8 cellular contexts compared by ENCODE assay signal in the genomic region with DNA sequence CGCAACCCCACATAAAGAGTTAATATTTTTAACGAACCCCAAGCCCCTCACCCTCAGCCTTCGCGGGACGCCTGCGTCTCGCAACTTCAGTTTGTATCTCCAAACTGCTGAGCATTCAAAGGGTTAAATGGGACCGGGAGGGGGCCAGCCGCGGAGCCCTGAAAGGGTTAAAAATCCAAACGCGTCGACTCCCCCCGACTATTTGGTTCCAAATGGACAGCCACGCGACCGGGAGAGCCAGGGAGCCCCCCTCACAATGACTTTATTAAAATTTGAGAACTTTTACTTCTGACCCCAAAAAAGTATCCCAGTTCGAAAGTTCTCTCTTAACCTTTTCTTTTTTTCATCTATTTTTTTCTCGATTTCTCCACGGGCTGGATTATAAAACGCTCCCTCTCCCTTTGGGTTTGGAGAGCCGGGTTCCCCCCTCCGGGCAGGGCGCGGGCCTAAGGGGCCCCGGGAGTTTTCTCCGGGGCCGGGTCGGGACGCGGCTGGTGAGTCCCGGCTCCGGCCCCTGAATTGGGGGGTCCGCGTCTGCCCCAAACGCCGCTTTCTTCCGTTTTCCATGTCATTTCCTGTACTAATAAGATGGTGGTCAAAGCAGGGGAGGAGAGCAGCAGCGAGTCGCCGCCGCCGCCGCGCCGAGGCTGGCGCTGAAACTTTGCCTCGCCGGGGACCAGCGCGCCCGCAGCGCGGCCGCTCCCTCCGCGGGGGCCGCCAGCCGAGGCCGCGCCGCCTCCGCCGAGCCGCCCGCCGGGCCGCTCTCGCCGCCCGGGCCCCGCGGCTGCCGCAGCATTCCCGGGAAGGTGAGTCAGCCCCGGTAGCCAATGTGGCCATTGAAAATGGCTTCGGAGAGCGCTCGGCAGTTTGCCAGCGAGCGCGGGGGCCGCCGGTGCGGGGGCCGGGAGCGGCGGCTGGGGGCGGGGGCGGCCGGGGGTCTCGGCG. TPM values are rescaled to one million over a fixed set of nuclear protein-coding genes. Genes with fewer than 3 reads are reported as not detected.
A peak's percentile ranks its signal among the peaks of the same experiment; 100 is the strongest.
DNase-seq lines count a peak whose midpoint lies in the region; TF ChIP-seq lines count a peak whose summit lies in the region.

A gene (plus strand): TSS at position 568 of the 945 bp plus-strand sequence. CDS start 35,128 bp downstream, outside the sequence.

- H3K27ac ChIP-seq in H9 (ENCODE audit: insufficient read length, low read depth, low read length) (no peak within 1 kb of the TSS), VCaP (peak within 1 kb of the TSS; percentile 97), cingulate gyrus (ENCODE audit: low read depth, low read length) (peak within 1 kb of the TSS; percentile 78), layer of hippocampus (ENCODE audit: low read depth, low read length) (peak within 1 kb of the TSS; percentile 93)

- no peaks in the 10 kb centered on the region for H4K20me1 ChIP-seq in H9 (ENCODE audit: control insufficient read depth, insufficient read depth, insufficient read length)

- H3K27me3 ChIP-seq in H9 (ENCODE audit: insufficient read depth, low read length) (no peaks in the 10 kb centered on the region; the same call in 1 of the 2 replicates), layer of hippocampus (ENCODE audit: control insufficient read depth, insufficient read depth, low read length) (no peaks in the 10 kb centered on the region)

- H3K4me3 Mint-ChIP-seq in H9 = peak within 1 kb of the TSS; percentile 78 to 91

- H3K14ac ChIP-seq in H9 (ENCODE audit: insufficient read depth, low read length) = peak within 1 kb of the TSS; percentile 62

- DNase-seq in NCI-H1436 (lab: John Stamatoyannopoulos, UW) (peak; percentile 64), NCI-H1436 treated with DMSO at 0.1 percent for 48 hours (lab: John Stamatoyannopoulos, UW) (no peak), H9 (peak; percentile 39), LNCaP clone FGC (ENCODE audit: low read depth) (no peak)
- peak in 3 of 4 experiments; percentile 19 to 39 (median 38) for DNase-seq in stimulated activated CD4-positive, alpha-beta T cell treated with anti-CD3 and anti-CD28 coated beads, Interleukin-1b, Interleukin-23, amount 100 ng/mL, for 24 hours (ENCODE audit: low read depth in 4 of 4, low spot score in 1 of 4)

- no peak within 1 kb of the TSS for H2BK5ac ChIP-seq in H9 (ENCODE audit: insufficient read length, low read length)

- H3K79me2 ChIP-seq in H9 (ENCODE audit: insufficient read depth, low read length) = no peaks in the 10 kb centered on the region; the same call in 1 of the 2 replicates

- H3K23me2 ChIP-seq in H9 (ENCODE audit: insufficient read length, low read depth, low read length, poor library complexity, severe bottlenecking) = peaks cover 13% of the 10 kb centered on the region

- no peak within 1 kb of the TSS for H2BK12ac ChIP-seq in H9 (ENCODE audit: insufficient read length, low read depth, low read length)

- no peak for TF ChIP-seq CTCF in H9 (conservative IDR thresholded peaks at IDR 0.05)
- no peak for TF ChIP-seq CTCF in LNCaP clone FGC (IDR thresholded peaks at IDR 0.05; ENCODE audit: control insufficient read depth, extremely low read depth, insufficient read depth)
- no peak for TF ChIP-seq CTCF in VCaP (conservative IDR thresholded peaks at IDR 0.05)

- no peak within 1 kb of the TSS for H2BK120ac ChIP-seq in H9 (ENCODE audit: low read depth, low read length, poor library complexity, severe bottlenecking)

- peak within 1 kb of the TSS; percentile 83 for H3K4me3 ChIP-seq in LNCaP clone FGC (ENCODE audit: low read depth, low read length)

- peaks cover 4% of the 10 kb centered on the region for H3K79me1 ChIP-seq in H9 (ENCODE audit: insufficient read depth, low read depth, low read length, poor library complexity, severe bottlenecking)

- peaks cover 54% of the 10 kb centered on the region for H3K27me3 Mint-ChIP-seq in H9 (ENCODE audit: low read depth)

- no peak within 1 kb of the TSS for H4K5ac ChIP-seq in H9 (ENCODE audit: insufficient read length, low read depth, low read length)

- peaks cover 3 to 7% of the 10 kb centered on the region in 2 experiments; a peak in 3 of 5 replicates for H3K9me3 Mint-ChIP-seq in H9

- H3K36me3 Mint-ChIP-seq in H9 (ENCODE audit: insufficient read depth in 1 of 3, low read depth in 3 of 3) = peaks cover 7 to 14% (median 11%) of the 10 kb centered on the region in 3 experiments; a peak in 5 of 7 replicates

- H2BK20ac ChIP-seq in H9 (ENCODE audit: low read depth, low read length, poor library complexity, severe bottlenecking) = no peak within 1 kb of the TSS

- peak within 1 kb of the TSS in 2 of 3 experiments; percentile 85 to 86; a peak in 4 of 7 replicates for H3K27ac Mint-ChIP-seq in H9

- H3K4me1 Mint-ChIP-seq in H9 = peaks cover 17 to 20% of the 10 kb centered on the region in 2 experiments

- peak within 1 kb of the TSS; percentile 12 for H3K9ac ChIP-seq in H9 (ENCODE audit: extremely low read depth, insufficient read length, low read length)

- H4K91ac ChIP-seq in H9 (ENCODE audit: insufficient read length, low read depth, low read length) = no peak within 1 kb of the TSS

- no peak within 1 kb of the TSS for H3K56ac ChIP-seq in H9 (ENCODE audit: insufficient read length, low read depth, low read length)

- peak within 1 kb of the TSS; percentile 94 for H3K4me2 ChIP-seq in H9 (ENCODE audit: insufficient read depth, insufficient read length, low read length)

- H3T11ph ChIP-seq in H9 (ENCODE audit: low read length) = no peak within 1 kb of the TSS

- no peak within 1 kb of the TSS for H2AFZ ChIP-seq in H9 (ENCODE audit: low read length)

- H3K4ac ChIP-seq in H9 (ENCODE audit: low read depth, low read length) = no peak within 1 kb of the TSS

- no CpG with 5 or more reads among the region's 93 CpGs for WGBS in H9 (ENCODE audit: extremely low coverage, insufficient read length, low lambda C conversion rate)

- H2AK5ac ChIP-seq in H9 (ENCODE audit: insufficient read length, low read length) = no peak within 1 kb of the TSS

- H3K18ac ChIP-seq in H9 (ENCODE audit: insufficient read length, low read depth, low read length) = peak within 1 kb of the TSS; percentile 74

- peaks cover 6% of the 10 kb centered on the region; the same call in 1 of the 2 replicates for H3K4me1 ChIP-seq in H9 (ENCODE audit: insufficient read depth, low read length)

- no peak within 1 kb of the TSS for H3K23ac ChIP-seq in H9 (ENCODE audit: insufficient read length, low read depth, low read length)

- no peak within 1 kb of the TSS for H4K8ac ChIP-seq in H9 (replicated peaks; ENCODE audit: insufficient read length, low read depth, low read length)

- H2BK15ac ChIP-seq in H9 (ENCODE audit: low read depth, low read length) = no peak within 1 kb of the TSS

- H3K9me3 ChIP-seq in H9 (ENCODE audit: control insufficient read depth, low read depth, low read length) = no peaks in the 10 kb centered on the region

RNA-seq across cellular contexts. Expression of the gene that starts here (rescaled TPM):
- 11.5 and 12.0 TPM in 2 replicates for total RNA-seq in H9 (2021)

Comparison
In these comparisons a context has a peak if more than half of its experiments do, and no peak if none do; other contexts are left out.
1. DNase-seq: peak in NCI-H1436 (single experiment), H9 (single experiment) and stimulated activated CD4-positive, alpha-beta T cell treated with anti-CD3 and anti-CD28 coated beads, Interleukin-1b, Interleukin-23, amount 100 ng/mL, for 24 hours (3 of 4); none in NCI-H1436 treated with DMSO at 0.1 percent for 48 hours (single experiment) and LNCaP clone FGC (single experiment).